1 cellular context compared by ENCODE assay signal in genomic region chr3:195834675-195835583, GRCh38.
TF ChIP-seq lines count a peak whose summit lies in the region.

No MANE protein-coding gene starts in this region.

TF ChIP-seq in HepG2, 621 proteins besides CTCF, POLR2A, EP300 and RAD21 (continued from another document):
- no peak for TF ChIP-seq REST (IDR thresholded peaks at IDR 0.05; ENCODE audit: borderline replicate concordance in 1 of 2, low read depth in 1 of 2, low read length in 2 of 2)
- peak; percentile 61 for TF ChIP-seq ZNF629 (CRISPR knock-in tag; conservative IDR thresholded peaks at IDR 0.05)
